8 cellular contexts compared by ENCODE assay signal in genomic region chr15:82832601-82833209, GRCh38. TPM values are rescaled to one million over a fixed set of nuclear protein-coding genes. Genes with fewer than 3 reads are reported as not detected.
DNase-seq lines count a peak whose midpoint lies in the region; ATAC-seq and TF ChIP-seq lines count a peak whose summit lies in the region.

No MANE protein-coding gene starts in this region.

- peak overlapping the region; percentile 63 for H3K9ac ChIP-seq in smooth muscle cell (ENCODE audit: low read depth)

- CTCF ChIA-PET in A673 (lab: Charles Lee), result no interaction called here

- no TSS peak for BruUV-seq in A673 (replicated peaks; lab: Mats Ljungman, UMichigan)

- H3K4me2 ChIP-seq in smooth muscle cell, result peak overlapping the region; percentile 57

- H4K20me1 ChIP-seq in smooth muscle cell (ENCODE audit: low read depth), result no peaks in the 10 kb centered on the region

- H3K9me3 ChIP-seq in A673 (ENCODE audit: low read depth, low read length, poor library complexity, severe bottlenecking) (no peaks in the 10 kb centered on the region), SJSA1 (replicated peaks) (no peaks in the 10 kb centered on the region), smooth muscle cell (replicated peaks; ENCODE audit: low read depth) (no peaks in the 10 kb centered on the region)

- no peak overlapping the region for H3K4me3 Mint-ChIP-seq in effector memory CD8-positive, alpha-beta T cell

- peaks cover 99% of the 10 kb centered on the region for H3K36me3 Mint-ChIP-seq in effector memory CD8-positive, alpha-beta T cell (ENCODE audit: insufficient read depth)

- intact Hi-C loops in A673 (cut with micrococcal nuclease; ENCODE audit: unreplicated experiment), result no loop called here

- peak overlapping the region; percentile 65 to 67 for H3K27ac Mint-ChIP-seq in effector memory CD8-positive, alpha-beta T cell

- TF ChIP-seq CTCF in A673 (conservative IDR thresholded peaks at IDR 0.05; ENCODE audit: low read depth, low read length) (no peak), smooth muscle cell (IDR thresholded peaks at IDR 0.05; ENCODE audit: borderline replicate concordance, insufficient read depth, poor library complexity, severe bottlenecking) (no peak)

- no peaks in the 10 kb centered on the region for H3K79me2 ChIP-seq in smooth muscle cell (ENCODE audit: low read depth)

- H3K27me3 ChIP-seq in A673 (replicated peaks; ENCODE audit: insufficient read depth, low read depth, low read length, poor library complexity), result no peaks in the 10 kb centered on the region
- H3K27me3 ChIP-seq in SJSA1 (replicated peaks), result no peaks in the 10 kb centered on the region
- no peaks in the 10 kb centered on the region for H3K27me3 ChIP-seq in smooth muscle cell (ENCODE audit: low read depth)

- H3K9me3 Mint-ChIP-seq in effector memory CD8-positive, alpha-beta T cell, result peaks cover 0 to 2% of the 10 kb centered on the region in 2 donors

- H3K27me3 Mint-ChIP-seq in effector memory CD8-positive, alpha-beta T cell, result no peaks in the 10 kb centered on the region

- peaks cover 9% of the 10 kb centered on the region for H3K4me1 ChIP-seq in A673 (ENCODE audit: insufficient read depth, low read length, poor library complexity, severe bottlenecking)
- peaks cover 23% of the 10 kb centered on the region for H3K4me1 ChIP-seq in SJSA1 (replicated peaks)
- H3K4me1 ChIP-seq in smooth muscle cell (ENCODE audit: low read depth), result no peaks in the 10 kb centered on the region

- WGBS in smooth muscle cell (ENCODE audit: low lambda C conversion rate), result 32% methylated on average over 8 of the region's 8 CpGs

- H3K27ac ChIP-seq in A673 (ENCODE audit: low read depth, low read length, poor library complexity, severe bottlenecking) (peak overlapping the region; percentile 38), SJSA1 (peak overlapping the region; percentile 63), smooth muscle cell (ENCODE audit: low read depth) (peak overlapping the region; percentile 91)

- H3K36me3 ChIP-seq in A673 (ENCODE audit: insufficient read depth, low read length, poor library complexity, severe bottlenecking) (peaks cover 34% of the 10 kb centered on the region), SJSA1 (peaks cover 81% of the 10 kb centered on the region), smooth muscle cell (ENCODE audit: low read depth) (peaks cover 25% of the 10 kb centered on the region)

- H3F3A ChIP-seq in smooth muscle cell (ENCODE audit: low read depth), result no peaks in the 10 kb centered on the region

- no peak overlapping the region for H2AFZ ChIP-seq in smooth muscle cell (ENCODE audit: low read depth)

- H3K4me1 Mint-ChIP-seq in effector memory CD8-positive, alpha-beta T cell (ENCODE audit: low read depth in 2 of 2), result peaks cover 12 to 31% of the 10 kb centered on the region in 2 donors

- no peak overlapping the region for H3K4me3 ChIP-seq in A673 (ENCODE audit: low read depth, low read length, poor library complexity, severe bottlenecking)
- no peak overlapping the region for H3K4me3 ChIP-seq in SJSA1
- no peak overlapping the region for H3K4me3 ChIP-seq in smooth muscle cell

- ATAC-seq in GM18870 (IDR thresholded peaks at IDR 0.05; ENCODE audit: unreplicated experiment) (peak; percentile 91), HG03064 (IDR thresholded peaks at IDR 0.05; ENCODE audit: low read depth, unreplicated experiment) (peak; percentile 89)
- ATAC-seq in effector memory CD8-positive, alpha-beta T cell (replicated peaks), result peak; percentile 26

- POLR2A ChIA-PET in A673 (lab: Charles Lee; ENCODE audit: low non-redundant PET), result interaction anchor here (0.7 kb wide), 1 partner anchor 9 kb away, joined by 3 read pairs; no protein-coding TSS in a partner anchor

- DNase-seq in A673 (ENCODE audit: low spot score) (peak; percentile 63), SJSA1 (ENCODE audit: low read depth in 1 of 2, low spot score in 2 of 2) (peak; percentile 60 to 89), smooth muscle cell (lab: John Stamatoyannopoulos, UW; ENCODE audit: unreplicated experiment) (no peak), GM19238 (ENCODE audit: insufficient read length, low spot score) (no peak), 8988T (no peak)
- DNase-seq in effector memory CD8-positive, alpha-beta T cell, result no peak

RNA-seq across cellular contexts. Expression of gene WHAMM, which starts 23.3 kb away (rescaled TPM):
- 5.1 and 5.4 TPM in 2 replicates for total RNA-seq in A673 (2021)
- 4.7 and 4.8 TPM in 2 replicates for total RNA-seq in SJSA1 (2014; rRNA removed; shearing (Covaris generic))
- 2.2 and 3.6 TPM in 2 replicates for total RNA-seq in smooth muscle cell
- polyA plus RNA-seq in smooth muscle cell, result 4.1 and 5.1 TPM in 2 replicates

RNA-seq across cellular contexts. Expression of gene FSD2, which starts 26.8 kb away (rescaled TPM):
- total RNA-seq in A673 (2021), result not detected in 2 replicates
- total RNA-seq in SJSA1 (2014; rRNA removed; shearing (Covaris generic)), result not detected in 2 replicates
- not detected in 2 replicates for total RNA-seq in smooth muscle cell
- not detected in 2 replicates for polyA plus RNA-seq in smooth muscle cell

Comparison
In these comparisons a context has a peak if more than half of its experiments do, and no peak if none do; other contexts are left out.
1. DNase-seq: peak in A673 (single experiment) and SJSA1 (2 of 2); none in effector memory CD8-positive, alpha-beta T cell (0 of 3), smooth muscle cell (single experiment), GM19238 (single experiment) and 8988T (single experiment).
2. H3K27ac ChIP-seq: peak in every context shown above with its lines; median percentile 91 in smooth muscle cell; 63 in SJSA1; 38 in A673.
3. ATAC-seq: peak in every context shown above with its lines; median percentile 91 in GM18870; 89 in HG03064; 26 in effector memory CD8-positive, alpha-beta T cell.